In genomic region chr5:106292654-106293053, GRCh38 we compare ENCODE assay signal across 30 cellular contexts.
A peak's percentile ranks its signal among the peaks of the same experiment; 100 is the strongest.
DNase-seq lines count a peak whose midpoint lies in the region; ATAC-seq, FAIRE-seq and TF ChIP-seq lines count a peak whose summit lies in the region.
"Had no signal": no experiment of that assay in that cellular context is flagged by ENCODE, and none has a peak within 500 bp of the region (broad histone marks: within the 10 kb centered on the region; RNA-seq: fewer than 3 reads in every experiment).

No MANE protein-coding gene starts in this region.

- WGBS in neuronal stem cell (ENCODE audit: extremely low coverage in 2 of 2, insufficient read length in 2 of 2, insufficient replicate concordance in 1 of 2), 2 donors, result no CpG with 5 or more reads among the region's 2 CpGs

- H3K18ac ChIP-seq in neuronal stem cell (ENCODE audit: low read length), result no peak overlapping the region

- H3K14ac ChIP-seq in neuronal stem cell (ENCODE audit: low read length), result no peak overlapping the region

- FAIRE-seq in bronchial epithelial cell (lab: Jason Lieb, UNC), result no peak
- FAIRE-seq: GM12878 had no signal

- H3K4me3 Mint-ChIP-seq in CD8-positive, alpha-beta memory T cell, result no peak overlapping the region
- H3K4me3 Mint-ChIP-seq: activated B cell treated with CpG ODN at 0.5 μM for 24 hours; activated naive CD8-positive, alpha-beta T cell treated with anti-CD3 and anti-CD28 coated beads for 36 hours; activated T-helper 17 cell treated with anti-CD3 and anti-CD28 coated beads, Interleukin-2, amount 50 U/mL, for 72 hours; brain; CD4-positive, alpha-beta memory T cell; memory B cell; neural progenitor cell had no signal

- no peaks in the 10 kb centered on the region for H3K9me3 ChIP-seq in neuronal stem cell (replicated peaks in 1 of 2; ENCODE audit: control insufficient read depth in 2 of 2, insufficient read depth in 1 of 2, low read depth in 1 of 2, low read length in 2 of 2)
- no peaks in the 10 kb centered on the region for H3K9me3 ChIP-seq in CD8-positive, alpha-beta memory T cell (ENCODE audit: low read length)
- H3K9me3 ChIP-seq: colonic mucosa, esophagus squamous epithelium, prostate gland, tibial nerve had no signal

- peak; percentile 0 for DNase-seq in EL
- peak; percentile 63 for DNase-seq in NCI-H226
- DNase-seq in bronchial epithelial cell (ENCODE audit: low read depth), result peak; percentile 68
- no peak for DNase-seq in neuronal stem cell (ENCODE audit: low spot score)
- DNase-seq in CD8-positive, alpha-beta memory T cell, result no peak
- DNase-seq in cardiac septum (ENCODE audit: low spot score), result no peak
- no peak for DNase-seq in DMS 273 (lab: John Stamatoyannopoulos, UW; ENCODE audit: unreplicated experiment)
- DNase-seq: activated B cell treated with CpG ODN at 0.5 μM for 24 hours; activated CD8-positive, alpha-beta memory T cell treated with anti-CD3 and anti-CD28 coated beads, Interleukin-2, amount 50 U/mL, for 4 hours; activated naive CD8-positive, alpha-beta T cell treated with anti-CD3 and anti-CD28 coated beads for 36 hours; CD4-positive, alpha-beta memory T cell; colonic mucosa; effector memory CD4-positive, alpha-beta T cell; esophagus squamous epithelium; glutamatergic neuron; H7; left cardiac atrium; NCI-H1105; NCI-H2029 treated with DMSO at 0.1 percent for 48 hours; NCI-H345; Right ventricle myocardium superior; SW 1271 had no signal

- no peaks in the 10 kb centered on the region for H3K36me3 ChIP-seq in bronchial epithelial cell (ENCODE audit: control insufficient read depth, insufficient read depth, low read length)
- H3K36me3 ChIP-seq in neuronal stem cell (replicated peaks in 1 of 2; ENCODE audit: control insufficient read depth in 2 of 2, insufficient read depth in 2 of 2, low read length in 2 of 2), result no peaks in the 10 kb centered on the region
- H3K36me3 ChIP-seq in CD8-positive, alpha-beta memory T cell (ENCODE audit: insufficient read depth, low read length), result no peaks in the 10 kb centered on the region
- H3K36me3 ChIP-seq: colonic mucosa, esophagus squamous epithelium, neural progenitor cell, prostate gland, tibial nerve had no signal

- no peak overlapping the region for H2AK5ac ChIP-seq in neuronal stem cell (ENCODE audit: low read depth, low read length)

- CTCF ChIA-PET in CD8-positive, alpha-beta memory T cell (lab: Charles Lee), result no interaction called here

- H3K27ac Mint-ChIP-seq in CD8-positive, alpha-beta memory T cell, result no peak overlapping the region
- H3K27ac Mint-ChIP-seq: activated B cell treated with CpG ODN at 0.5 μM for 24 hours; activated naive CD8-positive, alpha-beta T cell treated with anti-CD3 and anti-CD28 coated beads for 36 hours; activated T-helper 17 cell treated with anti-CD3 and anti-CD28 coated beads, Interleukin-2, amount 50 U/mL, for 72 hours; brain; CD4-positive, alpha-beta memory T cell; memory B cell; neural progenitor cell had no signal

- no peak overlapping the region for H3K23ac ChIP-seq in neuronal stem cell (ENCODE audit: low read depth, low read length, poor library complexity)

- H3K4me3 ChIP-seq in bronchial epithelial cell (ENCODE audit: low read depth, low read length) (no peak overlapping the region), neuronal stem cell (ENCODE audit: low read length in 2 of 2) (no peak overlapping the region)
- H3K4me3 ChIP-seq in CD8-positive, alpha-beta memory T cell (ENCODE audit: low read length), result no peak overlapping the region
- H3K4me3 ChIP-seq: colonic mucosa, esophagus squamous epithelium, GM12878, neural progenitor cell, prostate gland, tibial nerve had no signal

- H3K9ac ChIP-seq in neuronal stem cell (ENCODE audit: low read depth, low read length, poor library complexity), result no peak overlapping the region
- H3K9ac ChIP-seq: neural progenitor cell had no signal

- peaks cover 2 to 19% of the 10 kb centered on the region in 2 donors for H3K4me1 ChIP-seq in neuronal stem cell (ENCODE audit: control insufficient read depth in 2 of 2, insufficient read depth in 1 of 2, low read depth in 1 of 2, low read length in 2 of 2)
- no peaks in the 10 kb centered on the region for H3K4me1 ChIP-seq in CD8-positive, alpha-beta memory T cell (ENCODE audit: insufficient read depth, low read length)
- H3K4me1 ChIP-seq: colonic mucosa, esophagus squamous epithelium, neural progenitor cell, prostate gland, tibial nerve had no signal

- no peaks in the 10 kb centered on the region for H3K27me3 Mint-ChIP-seq in CD8-positive, alpha-beta memory T cell
- H3K27me3 Mint-ChIP-seq: activated B cell treated with CpG ODN at 0.5 μM for 24 hours; activated naive CD8-positive, alpha-beta T cell treated with anti-CD3 and anti-CD28 coated beads for 36 hours; activated T-helper 17 cell treated with anti-CD3 and anti-CD28 coated beads, Interleukin-2, amount 50 U/mL, for 72 hours; brain; CD4-positive, alpha-beta memory T cell; memory B cell had no signal

- H2BK5ac ChIP-seq in neuronal stem cell (ENCODE audit: low read length), result no peak overlapping the region

- H3K27me3 ChIP-seq in bronchial epithelial cell (ENCODE audit: control insufficient read depth, insufficient read depth, low read length) (no peaks in the 10 kb centered on the region), neuronal stem cell (ENCODE audit: control insufficient read depth in 3 of 3, insufficient read depth in 3 of 3, low read depth in 1 of 3, low read length in 3 of 3) (no peaks in the 10 kb centered on the region)
- H3K27me3 ChIP-seq in CD8-positive, alpha-beta memory T cell (ENCODE audit: insufficient read depth, low read length, poor library complexity, severe bottlenecking), result no peaks in the 10 kb centered on the region
- H3K27me3 ChIP-seq: colonic mucosa, esophagus squamous epithelium, neural progenitor cell, tibial nerve had no signal

- H2BK15ac ChIP-seq in neuronal stem cell (ENCODE audit: low read length), result no peak overlapping the region

- H3K4me1 Mint-ChIP-seq in CD8-positive, alpha-beta memory T cell, result no peaks in the 10 kb centered on the region
- H3K4me1 Mint-ChIP-seq: activated B cell treated with CpG ODN at 0.5 μM for 24 hours; activated naive CD8-positive, alpha-beta T cell treated with anti-CD3 and anti-CD28 coated beads for 36 hours; activated T-helper 17 cell treated with anti-CD3 and anti-CD28 coated beads, Interleukin-2, amount 50 U/mL, for 72 hours; brain; CD4-positive, alpha-beta memory T cell; memory B cell had no signal

- H2BK12ac ChIP-seq in neuronal stem cell (ENCODE audit: low read length), result no peak overlapping the region

- H2BK120ac ChIP-seq in neuronal stem cell (ENCODE audit: low read depth, low read length), result no peak overlapping the region

- H3K9me3 Mint-ChIP-seq in CD8-positive, alpha-beta memory T cell, result peaks cover 0 to 14% (median 3%) of the 10 kb centered on the region in 5 donors
- H3K9me3 Mint-ChIP-seq: activated B cell treated with CpG ODN at 0.5 μM for 24 hours; activated naive CD8-positive, alpha-beta T cell treated with anti-CD3 and anti-CD28 coated beads for 36 hours; brain; memory B cell; neural progenitor cell had no signal

- TF ChIP-seq CTCF in bronchial epithelial cell (IDR thresholded peaks at IDR 0.05; ENCODE audit: insufficient read depth, low read length, severe bottlenecking), result no peak

- H2AFZ ChIP-seq in neuronal stem cell (ENCODE audit: low read length), result peak overlapping the region; percentile 59
- H2AFZ ChIP-seq: neural progenitor cell had no signal

- no peak overlapping the region for H4K8ac ChIP-seq in neuronal stem cell (ENCODE audit: low read depth, low read length)

- H3K27ac ChIP-seq in neuronal stem cell (replicated peaks; ENCODE audit: low read length), result no peak overlapping the region
- no peak overlapping the region for H3K27ac ChIP-seq in CD8-positive, alpha-beta memory T cell (ENCODE audit: low read depth, low read length)
- H3K27ac ChIP-seq: colonic mucosa, esophagus squamous epithelium, neural progenitor cell, prostate gland, tibial nerve had no signal

- H3K4ac ChIP-seq in neuronal stem cell (ENCODE audit: low read length), result no peak overlapping the region

- no peak overlapping the region for H4K91ac ChIP-seq in neuronal stem cell (ENCODE audit: low read depth, low read length, poor library complexity)

- no peaks in the 10 kb centered on the region for H3K36me3 Mint-ChIP-seq in CD8-positive, alpha-beta memory T cell
- H3K36me3 Mint-ChIP-seq: activated naive CD8-positive, alpha-beta T cell treated with anti-CD3 and anti-CD28 coated beads for 36 hours; brain; CD4-positive, alpha-beta memory T cell; memory B cell; neural progenitor cell had no signal

- POLR2A ChIA-PET in CD8-positive, alpha-beta memory T cell (lab: Charles Lee), result no interaction called here

- no peaks in the 10 kb centered on the region for H3K79me1 ChIP-seq in neuronal stem cell (ENCODE audit: low read depth, low read length)

- intact Hi-C loops in cardiac septum (cut with DNase I), result no loop called here

- ATAC-seq in GM18867 (IDR thresholded peaks at IDR 0.05; ENCODE audit: unreplicated experiment), result no peak
- ATAC-seq: activated T-helper 17 cell treated with anti-CD3 and anti-CD28 coated beads, Interleukin-2, amount 50 U/mL, for 72 hours; GM12878; left cardiac atrium had no signal

- H3K4me2 ChIP-seq in neuronal stem cell (ENCODE audit: insufficient read depth, low read length, poor library complexity, severe bottlenecking), result no peak overlapping the region
- H3K4me2 ChIP-seq: neural progenitor cell had no signal

Comparison
In these comparisons a context has a peak if more than half of its experiments do, and no peak if none do; other contexts are left out.
1. DNase-seq: peak in EL (single experiment), NCI-H226 (single experiment) and bronchial epithelial cell (single experiment); none in neuronal stem cell (single experiment), CD8-positive, alpha-beta memory T cell (0 of 5), cardiac septum (single experiment) and DMS 273 (single experiment).